Comparison of ENCODE assay signal across 11 cellular contexts in genomic region chr14:23061995-23062394, GRCh38. TPM values are rescaled to one million over a fixed set of nuclear protein-coding genes. Genes with fewer than 3 reads are reported as not detected.
DNase-seq lines count a peak whose midpoint lies in the region; ATAC-seq and TF ChIP-seq lines count a peak whose summit lies in the region.
"Had no signal": no experiment of that assay in that cellular context is flagged by ENCODE, and none has a peak within 500 bp of the region (broad histone marks: within the 10 kb centered on the region; RNA-seq: fewer than 3 reads in every experiment).

No MANE protein-coding gene starts in this region.

- peaks cover 3% of the 10 kb centered on the region for H3K27me3 Mint-ChIP-seq in endothelial cell (ENCODE audit: unreplicated experiment)

- H3K27ac ChIP-seq in mesodermal cell (ENCODE audit: low read depth, low read length, severe bottlenecking): peak overlapping the region; percentile 90
- H3K27ac ChIP-seq: C4-2B had no signal

- H3K4me1 Mint-ChIP-seq in endothelial cell (ENCODE audit: unreplicated experiment): peaks cover 8% of the 10 kb centered on the region

- WGBS in mesodermal cell (ENCODE audit: insufficient coverage in 2 of 2), 2 experiments: 83% methylated on average over 1 of the region's 4 CpGs; no CpG with 5 or more reads in 1 of the 2 experiments

- H3K9me3 Mint-ChIP-seq in endothelial cell (ENCODE audit: unreplicated experiment): no peaks in the 10 kb centered on the region
- no peaks in the 10 kb centered on the region for H3K9me3 Mint-ChIP-seq in activated naive CD4-positive, alpha-beta T cell treated with anti-CD3 and anti-CD28 coated beads, Interleukin-2, amount 50 U/mL, for 72 hours

- H3K4me3 Mint-ChIP-seq in endothelial cell (ENCODE audit: unreplicated experiment): no peak overlapping the region

- no peak for TF ChIP-seq CTCF in endothelial cell (IDR thresholded peaks at IDR 0.05; ENCODE audit: unreplicated experiment)

- no peak for ATAC-seq in activated naive CD4-positive, alpha-beta T cell treated with anti-CD3 and anti-CD28 coated beads, Interleukin-2, amount 50 U/mL, for 72 hours
- no peak for ATAC-seq in HG02610 (IDR thresholded peaks at IDR 0.05; ENCODE audit: unreplicated experiment)

- H3K36me3 ChIP-seq in mesodermal cell (ENCODE audit: control insufficient read depth, insufficient read depth, low read length): peaks cover 84% of the 10 kb centered on the region

- H3K27ac Mint-ChIP-seq in endothelial cell (ENCODE audit: unreplicated experiment): peak overlapping the region; percentile 51
- peak overlapping the region in 1 of 2 donors; percentile 88 for H3K27ac Mint-ChIP-seq in activated naive CD4-positive, alpha-beta T cell treated with anti-CD3 and anti-CD28 coated beads, Interleukin-2, amount 50 U/mL, for 72 hours

- peak; percentile 83 for DNase-seq in 8988T
- peak; percentile 82 for DNase-seq in HuH-7.5 (ENCODE audit: low spot score)
- DNase-seq in endothelial cell (ENCODE audit: low spot score): no peak
- no peak for DNase-seq in cortex of kidney (lab: John Stamatoyannopoulos, UW)
- no peak for DNase-seq in activated naive CD4-positive, alpha-beta T cell treated with anti-CD3 and anti-CD28 coated beads, Interleukin-2, amount 50 U/mL, for 72 hours (ENCODE audit: low spot score in 2 of 2)
- DNase-seq in DMS 273 (lab: John Stamatoyannopoulos, UW; ENCODE audit: unreplicated experiment): no peak
- DNase-seq: hypothalamus, NCI-H146 had no signal

- no peaks in the 10 kb centered on the region for H3K9me3 ChIP-seq in mesodermal cell (ENCODE audit: control insufficient read depth, low read length)

- peaks cover 34% of the 10 kb centered on the region for H3K4me1 ChIP-seq in mesodermal cell (ENCODE audit: control insufficient read depth, insufficient read depth, low read length, poor library complexity, severe bottlenecking)

- no peak overlapping the region for H3K4me3 ChIP-seq in mesodermal cell (ENCODE audit: extremely low read depth, insufficient read depth, low read length, poor library complexity, severe bottlenecking)

- peaks cover 43% of the 10 kb centered on the region for H3K36me3 Mint-ChIP-seq in endothelial cell (ENCODE audit: low read depth, unreplicated experiment)
- H3K36me3 Mint-ChIP-seq in activated naive CD4-positive, alpha-beta T cell treated with anti-CD3 and anti-CD28 coated beads, Interleukin-2, amount 50 U/mL, for 72 hours: peaks cover 17 to 29% of the 10 kb centered on the region in 2 donors

RNA-seq across cellular contexts. Expression of gene CDH24, which starts 4.7 kb away (rescaled TPM):
- total RNA-seq in endothelial cell (ENCODE audit: unreplicated experiment): 13.6 TPM
- 25.6 TPM for polyA plus RNA-seq in mesodermal cell (2013, experiment 1 of 2)
- polyA plus RNA-seq in mesodermal cell (2013, experiment 2 of 2): 20.5 TPM
- 1 to 10 TPM; 1.1 to 1.4 TPM for total RNA-seq in activated naive CD4-positive, alpha-beta T cell treated with anti-CD3 and anti-CD28 coated beads, Interleukin-2, amount 50 U/mL, for 72 hours

RNA-seq across cellular contexts. Expression of gene PSMB11, which starts 20.0 kb away (rescaled TPM):
- not detected for total RNA-seq in endothelial cell (ENCODE audit: unreplicated experiment)
- not detected for polyA plus RNA-seq in mesodermal cell (2013, experiment 1 of 2)
- polyA plus RNA-seq in mesodermal cell (2013, experiment 2 of 2): not detected
- not detected for total RNA-seq in activated naive CD4-positive, alpha-beta T cell treated with anti-CD3 and anti-CD28 coated beads, Interleukin-2, amount 50 U/mL, for 72 hours

RNA-seq across cellular contexts. Expression of gene PSMB5, which starts 27.3 kb away (rescaled TPM):
- total RNA-seq in endothelial cell (ENCODE audit: unreplicated experiment): 177 TPM
- 205 TPM for polyA plus RNA-seq in mesodermal cell (2013, experiment 1 of 2)
- polyA plus RNA-seq in mesodermal cell (2013, experiment 2 of 2): 202 TPM
- total RNA-seq in activated naive CD4-positive, alpha-beta T cell treated with anti-CD3 and anti-CD28 coated beads, Interleukin-2, amount 50 U/mL, for 72 hours: 100 to 1,000 TPM; 137 to 180 TPM

RNA-seq across cellular contexts. Expression of gene ACIN1, which starts 32.9 kb away (rescaled TPM):
- total RNA-seq in endothelial cell (ENCODE audit: unreplicated experiment): 226 TPM
- polyA plus RNA-seq in mesodermal cell (2013, experiment 1 of 2): 167 TPM
- polyA plus RNA-seq in mesodermal cell (2013, experiment 2 of 2): 150 TPM
- 100 to 1,000 TPM; 187 to 191 TPM for total RNA-seq in activated naive CD4-positive, alpha-beta T cell treated with anti-CD3 and anti-CD28 coated beads, Interleukin-2, amount 50 U/mL, for 72 hours

RNA-seq across cellular contexts. Expression of gene C14orf119, which starts 33.3 kb away (rescaled TPM):
- 55.2 TPM for total RNA-seq in endothelial cell (ENCODE audit: unreplicated experiment)
- polyA plus RNA-seq in mesodermal cell (2013, experiment 1 of 2): 94.0 TPM
- polyA plus RNA-seq in mesodermal cell (2013, experiment 2 of 2): 93.3 TPM
- total RNA-seq in activated naive CD4-positive, alpha-beta T cell treated with anti-CD3 and anti-CD28 coated beads, Interleukin-2, amount 50 U/mL, for 72 hours: 10 to 100 TPM; 36.5 to 49.1 TPM

Comparison
In these comparisons a context has a peak if more than half of its experiments do, and no peak if none do; other contexts are left out.
1. DNase-seq: peak in 8988T (single experiment) and HuH-7.5 (single experiment); none in endothelial cell (single experiment), cortex of kidney (single experiment), activated naive CD4-positive, alpha-beta T cell treated with anti-CD3 and anti-CD28 coated beads, Interleukin-2, amount 50 U/mL, for 72 hours (0 of 2) and DMS 273 (single experiment).